20 cellular contexts compared by ENCODE assay signal in genomic region chr12:132716356-132716755, GRCh38. TPM values are rescaled to one million over a fixed set of nuclear protein-coding genes. Genes with fewer than 3 reads are reported as not detected.
DNase-seq lines count a peak whose midpoint lies in the region; ATAC-seq and TF ChIP-seq lines count a peak whose summit lies in the region.
"Had no signal": no experiment of that assay in that cellular context is flagged by ENCODE, and none has a peak within 500 bp of the region (broad histone marks: within the 10 kb centered on the region; RNA-seq: fewer than 3 reads in every experiment).

No MANE protein-coding gene starts in this region.

- no peak overlapping the region for H3K4me3 Mint-ChIP-seq in chondrocyte (ENCODE audit: unreplicated experiment)
- H3K4me3 Mint-ChIP-seq: CD4-positive, CD25-positive, alpha-beta regulatory T cell; CD8-positive, alpha-beta T cell had no signal

- H3K23ac ChIP-seq in neuronal stem cell (ENCODE audit: low read depth, low read length, poor library complexity): no peak overlapping the region

- no CpG with 5 or more reads among the region's 11 CpGs for WGBS in neuronal stem cell (ENCODE audit: extremely low coverage in 2 of 2, insufficient read length in 2 of 2, insufficient replicate concordance in 1 of 2), 2 donors

- H4K91ac ChIP-seq in neuronal stem cell (ENCODE audit: low read depth, low read length, poor library complexity): no peak overlapping the region

- H3K4me1 ChIP-seq in neuronal stem cell (ENCODE audit: control insufficient read depth in 2 of 2, insufficient read depth in 1 of 2, low read depth in 1 of 2, low read length in 2 of 2): no peaks in the 10 kb centered on the region
- H3K4me1 ChIP-seq in uterus: no peaks in the 10 kb centered on the region
- H3K4me1 ChIP-seq: A549, BE2C, Caco-2 had no signal

- H3K4me3 ChIP-seq in neuronal stem cell (ENCODE audit: low read length in 2 of 2): no peak overlapping the region
- H3K4me3 ChIP-seq in uterus: no peak overlapping the region
- H3K4me3 ChIP-seq: A549, GM23248 had no signal

- no peak overlapping the region for H3K4me2 ChIP-seq in neuronal stem cell (ENCODE audit: insufficient read depth, low read length, poor library complexity, severe bottlenecking)
- H3K4me2 ChIP-seq: A549 had no signal

- no peak overlapping the region for H2BK12ac ChIP-seq in neuronal stem cell (ENCODE audit: low read length)

- intact Hi-C loops in Right ventricle myocardium superior (cut with DNase I) (no loop called here), Right ventricle myocardium inferior (cut with DNase I) (no loop called here), uterus (cut with DNase I; ENCODE audit: low total_unique reads) (no loop called here)

- H2BK120ac ChIP-seq in neuronal stem cell (ENCODE audit: low read depth, low read length): no peak overlapping the region

- H3K27me3 ChIP-seq in neuronal stem cell (ENCODE audit: control insufficient read depth in 3 of 3, insufficient read depth in 3 of 3, low read depth in 1 of 3, low read length in 3 of 3): no peaks in the 10 kb centered on the region
- H3K27me3 ChIP-seq in uterus: no peaks in the 10 kb centered on the region
- H3K27me3 ChIP-seq: BE2C had no signal

- no peak for ATAC-seq in Right ventricle myocardium superior (ENCODE audit: poor library complexity)
- no peak for ATAC-seq in Right ventricle myocardium inferior
- ATAC-seq in GM18511 (IDR thresholded peaks at IDR 0.05; ENCODE audit: unreplicated experiment): no peak
- ATAC-seq: CD8-positive, alpha-beta T cell had no signal

- CTCF ChIA-PET in RWPE1 (lab: Yijun Ruan, JAX): no interaction called here

- H3K27ac ChIP-seq in RWPE1: peak overlapping the region; percentile 23
- H3K27ac ChIP-seq in neuronal stem cell (replicated peaks; ENCODE audit: low read length): no peak overlapping the region
- no peak overlapping the region for H3K27ac ChIP-seq in uterus
- H3K27ac ChIP-seq: A549, C4-2B, GM23248 had no signal

- H3K79me1 ChIP-seq in neuronal stem cell (ENCODE audit: low read depth, low read length): peaks cover 19% of the 10 kb centered on the region

- no peak overlapping the region for H3K18ac ChIP-seq in neuronal stem cell (ENCODE audit: low read length)

- TF ChIP-seq CTCF in RWPE1 (conservative IDR thresholded peaks at IDR 0.05; ENCODE audit: low read depth) (no peak), uterus (IDR thresholded peaks at IDR 0.05) (no peak), chondrocyte (IDR thresholded peaks at IDR 0.05) (no peak)

- DNase-seq in Right ventricle myocardium superior (peak; percentile 17), Right ventricle myocardium inferior (ENCODE audit: missing footprints) (no peak), RWPE1 (ENCODE audit: low spot score) (no peak), neuronal stem cell (ENCODE audit: low spot score) (no peak), uterus (no peak), chondrocyte (ENCODE audit: low spot score) (no peak)
- DNase-seq: 8988T; ACHN; AML-193; BE2C; Caco-2; CD4-positive, CD25-positive, alpha-beta regulatory T cell; CD8-positive, alpha-beta T cell; DMS153; DND-41; GM23248; HCEC 1CT had no signal

- H3K36me3 Mint-ChIP-seq in chondrocyte (ENCODE audit: low read depth): peaks cover 10% of the 10 kb centered on the region

- no peaks in the 10 kb centered on the region for H3K27me3 Mint-ChIP-seq in chondrocyte (ENCODE audit: low read depth)
- H3K27me3 Mint-ChIP-seq: CD4-positive, CD25-positive, alpha-beta regulatory T cell had no signal

- peaks cover 37 to 69% of the 10 kb centered on the region in 2 donors for H3K36me3 ChIP-seq in neuronal stem cell (replicated peaks in 1 of 2; ENCODE audit: control insufficient read depth in 2 of 2, insufficient read depth in 2 of 2, low read length in 2 of 2)
- no peaks in the 10 kb centered on the region for H3K36me3 ChIP-seq in uterus

- POLR2A ChIA-PET in RWPE1 (lab: Yijun Ruan, JAX; ENCODE audit: low non-redundant PET): no interaction called here

- H3K4ac ChIP-seq in neuronal stem cell (ENCODE audit: low read length): no peak overlapping the region

- no peaks in the 10 kb centered on the region for H3K9me3 Mint-ChIP-seq in chondrocyte (ENCODE audit: low read depth)
- H3K9me3 Mint-ChIP-seq: CD4-positive, CD25-positive, alpha-beta regulatory T cell; CD8-positive, alpha-beta T cell had no signal

- peaks cover 8% of the 10 kb centered on the region for H3K4me1 Mint-ChIP-seq in chondrocyte (ENCODE audit: low read depth)

- no peak overlapping the region for H2BK5ac ChIP-seq in neuronal stem cell (ENCODE audit: low read length)

- peaks cover 0 to 2% of the 10 kb centered on the region in 2 donors for H3K9me3 ChIP-seq in neuronal stem cell (replicated peaks in 1 of 2; ENCODE audit: control insufficient read depth in 2 of 2, insufficient read depth in 1 of 2, low read depth in 1 of 2, low read length in 2 of 2)
- no peaks in the 10 kb centered on the region for H3K9me3 ChIP-seq in uterus
- H3K9me3 ChIP-seq: A549, BE2C, Caco-2 had no signal

- TF ChIP-seq POLR2A in uterus (IDR thresholded peaks at IDR 0.05): no peak

- no peak overlapping the region for H3K9ac ChIP-seq in neuronal stem cell (ENCODE audit: low read depth, low read length, poor library complexity)
- H3K9ac ChIP-seq: GM23248 had no signal

- peak overlapping the region; percentile 82 for H4K8ac ChIP-seq in neuronal stem cell (ENCODE audit: low read depth, low read length)

- H2BK15ac ChIP-seq in neuronal stem cell (ENCODE audit: low read length): no peak overlapping the region

- no peak overlapping the region for H3K27ac Mint-ChIP-seq in chondrocyte (ENCODE audit: unreplicated experiment)
- H3K27ac Mint-ChIP-seq: CD4-positive, CD25-positive, alpha-beta regulatory T cell; CD8-positive, alpha-beta T cell had no signal

- no peak overlapping the region for H2AFZ ChIP-seq in neuronal stem cell (ENCODE audit: low read length)
- H2AFZ ChIP-seq: GM23248 had no signal

- H2AK5ac ChIP-seq in neuronal stem cell (ENCODE audit: low read depth, low read length): no peak overlapping the region

- no peak overlapping the region for H3K14ac ChIP-seq in neuronal stem cell (ENCODE audit: low read length)

RNA-seq across cellular contexts. Expression of gene PGAM5, which starts 5.7 kb away (rescaled TPM):
- total RNA-seq in Right ventricle myocardium superior: 32.6 TPM
- total RNA-seq in Right ventricle myocardium inferior: 34.1 TPM
- polyA plus RNA-seq in neuronal stem cell (2013, experiment 1 of 2): 33.9 TPM
- 34.5 TPM for polyA plus RNA-seq in neuronal stem cell (2013, experiment 2 of 2)
- 10 to 100 TPM in 2 of 4 donors, 1 to 10 TPM in 2; 5.0 to 30.8 (median 19.4) TPM for total RNA-seq in uterus
- total RNA-seq in chondrocyte: 18.8 to 22.1 TPM (median 19.9 TPM) in 3 replicates

RNA-seq across cellular contexts. Expression of gene PXMP2, which starts 29.0 kb away (rescaled TPM):
- total RNA-seq in Right ventricle myocardium superior (54.9 TPM), Right ventricle myocardium inferior (62.5 TPM), uterus (10 to 100 TPM in 3 of 4 donors, 1 to 10 TPM in 1; 8.5 to 87.9 (median 29.4) TPM), chondrocyte (18.5 to 19.5 TPM (median 19.0 TPM) in 3 replicates)
- polyA plus RNA-seq in neuronal stem cell (2013, experiment 1 of 2): 19.8 TPM
- polyA plus RNA-seq in neuronal stem cell (2013, experiment 2 of 2): 22.6 TPM

RNA-seq across cellular contexts. Expression of gene POLE, which starts 29.2 kb away (rescaled TPM):
- 10.3 TPM for total RNA-seq in Right ventricle myocardium superior
- total RNA-seq in Right ventricle myocardium inferior: 12.1 TPM
- 34.0 TPM for polyA plus RNA-seq in neuronal stem cell (2013, experiment 1 of 2)
- polyA plus RNA-seq in neuronal stem cell (2013, experiment 2 of 2): 33.7 TPM
- 10 to 100 TPM in 3 of 4 donors, 1 to 10 TPM in 1; 7.7 to 71.3 (median 28.8) TPM for total RNA-seq in uterus
- total RNA-seq in chondrocyte: 44.7 to 65.7 TPM (median 48.0 TPM) in 3 replicates

RNA-seq across cellular contexts. Expression of gene ANKLE2, which starts 45.3 kb away (rescaled TPM):
- total RNA-seq in Right ventricle myocardium superior (25.6 TPM), Right ventricle myocardium inferior (24.9 TPM), uterus (10 to 100 TPM; 21.2 to 87.4 (median 69.6) TPM), chondrocyte (94.7 to 96.4 TPM (median 95.9 TPM) in 3 replicates)
- 34.7 TPM for polyA plus RNA-seq in neuronal stem cell (2013, experiment 1 of 2)
- polyA plus RNA-seq in neuronal stem cell (2013, experiment 2 of 2): 30.8 TPM
